ENCODE assay signal across 8 cellular contexts in the genomic region with DNA sequence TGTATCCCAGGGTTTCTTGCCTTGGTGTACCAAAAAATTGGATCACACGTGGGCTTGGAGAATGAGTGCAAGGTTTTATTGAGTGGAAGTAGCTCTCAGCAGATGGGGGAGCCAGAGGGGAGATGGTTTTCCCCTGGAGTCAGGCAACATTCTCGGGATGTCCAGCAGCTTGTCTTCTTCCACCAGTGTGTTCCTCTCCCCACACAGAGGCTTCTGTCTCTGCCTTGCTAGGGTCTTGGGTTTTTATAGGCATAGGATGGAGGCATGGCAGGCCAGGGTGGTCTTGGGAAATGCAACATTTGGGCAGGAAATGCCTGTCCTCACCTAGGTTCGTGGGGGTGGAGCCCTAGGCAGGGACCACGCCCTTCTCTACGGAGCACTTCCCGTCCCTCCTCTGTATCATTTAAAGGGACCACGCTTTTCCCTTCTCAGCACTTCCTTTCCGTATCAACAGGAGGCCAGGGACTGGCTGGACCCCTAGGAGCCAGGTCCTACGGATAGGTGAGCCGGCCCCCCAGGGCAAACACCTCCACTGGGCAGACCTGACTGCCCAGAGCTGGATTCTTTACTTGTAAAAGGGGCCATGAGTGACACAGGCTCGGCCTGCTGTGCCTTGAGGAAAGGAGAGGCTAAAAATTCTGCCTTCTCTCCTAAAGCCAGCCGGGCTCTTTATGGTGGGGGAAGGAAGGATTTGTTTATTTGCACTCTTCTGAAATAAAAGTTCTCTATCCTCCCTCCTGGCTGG. TPM values are rescaled to one million over a fixed set of nuclear protein-coding genes. Genes with fewer than 3 reads are reported as not detected.
DNase-seq lines count a peak whose midpoint lies in the region; ATAC-seq and TF ChIP-seq lines count a peak whose summit lies in the region.

No MANE protein-coding gene starts in this region.

- H2AFZ ChIP-seq in H9 (ENCODE audit: low read length) (no peak overlapping the region), OCI-LY7 (ENCODE audit: low read length) (peak overlapping the region; percentile 85; the same call in 1 of the 2 replicates)

- no peak for TF ChIP-seq CTCF in H9 (conservative IDR thresholded peaks at IDR 0.05)
- TF ChIP-seq CTCF in OCI-LY7 (conservative IDR thresholded peaks at IDR 0.05; ENCODE audit: low read length): no peak
- TF ChIP-seq CTCF in ovary (IDR thresholded peaks at IDR 0.05): no peak
- peak in 3 of 5 experiments; percentile 7 to 60 (median 59) for TF ChIP-seq CTCF in transverse colon (IDR thresholded peaks at IDR 0.05)

- TF ChIP-seq POLR2A in ovary (IDR thresholded peaks at IDR 0.05): no peak
- peak; percentile 47 for TF ChIP-seq POLR2A in transverse colon (IDR thresholded peaks at IDR 0.05)

- no peak overlapping the region for H3T11ph ChIP-seq in H9 (ENCODE audit: low read length)

- H3K18ac ChIP-seq in H9 (ENCODE audit: insufficient read length, low read depth, low read length): no peak overlapping the region

- H3K27ac ChIP-seq in H9 (ENCODE audit: insufficient read length, low read depth, low read length): no peak overlapping the region
- peak overlapping the region; percentile 26 for H3K27ac ChIP-seq in OCI-LY7 (ENCODE audit: low read depth, low read length, poor library complexity, severe bottlenecking)
- peak overlapping the region in 1 of 2 donors; percentile 49 for H3K27ac ChIP-seq in ovary
- peak overlapping the region; percentile 67 to 84 (median 80) for H3K27ac ChIP-seq in transverse colon

- no peaks in the 10 kb centered on the region for H3K9me2 ChIP-seq in OCI-LY7 (ENCODE audit: insufficient read depth, low read length)

- in situ Hi-C loops in transverse colon (cut with MboI; ENCODE audit: low pct_ligation_motif_present in 1 of 4, low pct_unique_long_range_greater_than_20kb in 1 of 4, low sequenced_read_pairs in 3 of 4): no loop called here

- no peaks in the 10 kb centered on the region for H3K79me1 ChIP-seq in H9 (ENCODE audit: insufficient read depth, low read depth, low read length, poor library complexity, severe bottlenecking)

- no peaks in the 10 kb centered on the region for H3K23me2 ChIP-seq in H9 (ENCODE audit: insufficient read length, low read depth, low read length, poor library complexity, severe bottlenecking)

- H4K8ac ChIP-seq in H9 (replicated peaks; ENCODE audit: insufficient read length, low read depth, low read length): no peak overlapping the region

- H3K9me3 Mint-ChIP-seq in H9: no peaks in the 10 kb centered on the region

- H2BK20ac ChIP-seq in H9 (ENCODE audit: low read depth, low read length, poor library complexity, severe bottlenecking): peak overlapping the region; percentile 51

- peak overlapping the region; percentile 79 for H3K4me3 ChIP-seq in OCI-LY7 (ENCODE audit: low read depth, low read length, poor library complexity, severe bottlenecking)
- peak overlapping the region; percentile 45 for H3K4me3 ChIP-seq in ovary
- peak overlapping the region; percentile 21 to 72 (median 51) for H3K4me3 ChIP-seq in transverse colon

- intact Hi-C loops in OCI-LY7 (cut with micrococcal nuclease; ENCODE audit: unreplicated experiment) (no loop called here), ovary (cut with DNase I) (no loop called here), transverse colon (cut with DNase I; ENCODE audit: low total_unique reads) (no loop called here)

- H4K20me1 ChIP-seq in H9 (ENCODE audit: control insufficient read depth, insufficient read depth, insufficient read length) (no peaks in the 10 kb centered on the region), OCI-LY7 (ENCODE audit: insufficient read depth, low read length) (no peaks in the 10 kb centered on the region)

- H2BK5ac ChIP-seq in H9 (ENCODE audit: insufficient read length, low read length): no peak overlapping the region

- H3K14ac ChIP-seq in H9 (ENCODE audit: insufficient read depth, low read length): no peak overlapping the region; the same call in 1 of the 2 replicates

- CTCF ChIA-PET in OCI-LY7 (lab: Charles Lee; ENCODE audit: unreplicated experiment): interaction anchor here (0.5 kb wide), 1 partner anchor 14 kb away, joined by 3 read pairs; no protein-coding TSS in a partner anchor

- H3K9me3 ChIP-seq in H9 (ENCODE audit: control insufficient read depth, low read depth, low read length) (no peaks in the 10 kb centered on the region), OCI-LY7 (ENCODE audit: low read length) (no peaks in the 10 kb centered on the region), ovary (no peaks in the 10 kb centered on the region), transverse colon (no peaks in the 10 kb centered on the region)

- no peak overlapping the region for H3K9ac ChIP-seq in H9 (ENCODE audit: extremely low read depth, insufficient read length, low read length)

- no peak overlapping the region for H3K23ac ChIP-seq in H9 (ENCODE audit: insufficient read length, low read depth, low read length)

- no TSS peak for BruUV-seq in OCI-LY7 (replicated peaks; lab: Mats Ljungman, UMichigan)

- no peak overlapping the region for H4K91ac ChIP-seq in H9 (ENCODE audit: insufficient read length, low read depth, low read length)

- H4K5ac ChIP-seq in H9 (ENCODE audit: insufficient read length, low read depth, low read length): no peak overlapping the region

- DNase-seq in DMS 273 treated with DMSO at 0.1 percent for 48 hours (lab: John Stamatoyannopoulos, UW): peak; percentile 19
- DNase-seq in H9: peak; percentile 69
- peak; percentile 82 for DNase-seq in OCI-LY7 (ENCODE audit: low spot score)
- DNase-seq in activated T-cell treated with anti-CD3 and anti-CD28 coated beads for 48 hours (ENCODE audit: low read depth): peak; percentile 62
- peak; percentile 43 for DNase-seq in fibroblast of the conjunctiva (ENCODE audit: low read depth)
- peak; percentile 58 to 81 (median 71) for DNase-seq in ovary
- peak; percentile 78 for DNase-seq in transverse colon

- no peak overlapping the region for H2AK5ac ChIP-seq in H9 (ENCODE audit: insufficient read length, low read length)

- POLR2A ChIA-PET in OCI-LY7 (lab: Charles Lee): interaction anchor here (0.7 kb wide), 1 partner anchor 247 kb away, joined by 3 read pairs; no protein-coding TSS in a partner anchor

- H3K27ac Mint-ChIP-seq in H9: peak overlapping the region in 2 of 3 experiments; percentile 42 to 68; a peak in 2 of 7 replicates

- no peak overlapping the region for H2BK15ac ChIP-seq in H9 (ENCODE audit: low read depth, low read length)

- peaks cover 24 to 43% of the 10 kb centered on the region in 2 experiments for H3K4me1 Mint-ChIP-seq in H9

- no peak overlapping the region for H2BK12ac ChIP-seq in H9 (ENCODE audit: insufficient read length, low read depth, low read length)

- no peaks in the 10 kb centered on the region for H3K36me3 ChIP-seq in OCI-LY7 (ENCODE audit: insufficient read depth, low read length)
- no peaks in the 10 kb centered on the region for H3K36me3 ChIP-seq in ovary
- H3K36me3 ChIP-seq in transverse colon: no peaks in the 10 kb centered on the region

- no peak overlapping the region for H2BK120ac ChIP-seq in H9 (ENCODE audit: low read depth, low read length, poor library complexity, severe bottlenecking)

- no peaks in the 10 kb centered on the region; the same call in 1 of the 2 replicates for H3K27me3 Mint-ChIP-seq in H9 (ENCODE audit: low read depth)

- H3K27me3 ChIP-seq in H9 (ENCODE audit: insufficient read depth, low read length): no peaks in the 10 kb centered on the region
- H3K27me3 ChIP-seq in ovary: no peaks in the 10 kb centered on the region
- no peaks in the 10 kb centered on the region for H3K27me3 ChIP-seq in transverse colon

- H3K4me3 Mint-ChIP-seq in H9: peak overlapping the region; percentile 32 to 53; a peak in 4 of 5 replicates

- H3K4me1 ChIP-seq in H9 (ENCODE audit: insufficient read depth, low read length) (no peaks in the 10 kb centered on the region; the same call in 1 of the 2 replicates), OCI-LY7 (ENCODE audit: insufficient read depth, low read length, poor library complexity, severe bottlenecking) (peaks cover 15% of the 10 kb centered on the region), ovary (ENCODE audit: insufficient read depth) (peaks cover 17% of the 10 kb centered on the region), transverse colon (peaks cover 9 to 30% (median 17%) of the 10 kb centered on the region in 4 donors)

- TF ChIP-seq EP300 in ovary (IDR thresholded peaks at IDR 0.05) (no peak), transverse colon (IDR thresholded peaks at IDR 0.05; ENCODE audit: low read depth) (no peak)

- WGBS in H9 (ENCODE audit: extremely low coverage, insufficient read length, low lambda C conversion rate): no CpG with 5 or more reads among the region's 12 CpGs
- 4 to 15% (median 7%) methylated on average over 12 of the region's 12 CpGs for WGBS in ovary, 3 donors
- WGBS in transverse colon (ENCODE audit: low coverage in 1 of 2), 2 donors: 19% methylated on average over 12 of the region's 12 CpGs; no CpG with 5 or more reads in 1 of the 2 donors

- no peak overlapping the region for H3K56ac ChIP-seq in H9 (ENCODE audit: insufficient read length, low read depth, low read length)

- ATAC-seq in HG03045 (IDR thresholded peaks at IDR 0.05; ENCODE audit: unreplicated experiment): no peak

- H3K79me2 ChIP-seq in H9 (ENCODE audit: insufficient read depth, low read length): no peaks in the 10 kb centered on the region
- H3K79me2 ChIP-seq in OCI-LY7 (ENCODE audit: insufficient read depth, low read depth, low read length): no peaks in the 10 kb centered on the region

- no peak overlapping the region for H3K4ac ChIP-seq in H9 (ENCODE audit: low read depth, low read length)

- peak overlapping the region; percentile 11 for H3K4me2 ChIP-seq in H9 (ENCODE audit: insufficient read depth, insufficient read length, low read length)
- H3K4me2 ChIP-seq in OCI-LY7 (ENCODE audit: low read length): peak overlapping the region; percentile 91

- no peaks in the 10 kb centered on the region for H3K36me3 Mint-ChIP-seq in H9 (ENCODE audit: insufficient read depth in 1 of 3, low read depth in 3 of 3)

RNA-seq across cellular contexts. Expression of gene CCDC188, which starts 55.3 kb away (rescaled TPM):
- total RNA-seq in H9 (2021) (not detected in 2 replicates), OCI-LY7 (2022) (not detected in 2 replicates), ovary (1 to 10 TPM in 1 of 7 donors, under 1 TPM in 6; 0.27 to 1.1 (median 0.36) TPM), transverse colon (under 1 TPM in 1 of 4 donors, not detected in 3; 0.41 TPM)
- not detected in 2 replicates for total RNA-seq in OCI-LY7 (2014; rRNA removed; shearing (Covaris generic))
- under 1 TPM in 1 of 2 donors, not detected in 1; 0.74 TPM for polyA plus RNA-seq in ovary

Comparison
In these comparisons a context has a peak if more than half of its experiments do, and no peak if none do; other contexts are left out.
1. DNase-seq: peak in every context shown above with its lines; median percentile 82 in OCI-LY7; 78 in transverse colon; 71 in ovary; 69 in H9; 62 in activated T-cell treated with anti-CD3 and anti-CD28 coated beads for 48 hours; 43 in fibroblast of the conjunctiva; 19 in DMS 273 treated with DMSO at 0.1 percent for 48 hours.
2. CTCF ChIP-seq: peak in transverse colon (3 of 5); none in H9 (single experiment), OCI-LY7 (single experiment) and ovary (0 of 3).
3. Peak in every context shown above with its lines, with median percentiles within 50 percentile points of each other: H3K4me3 ChIP-seq.